8 cellular contexts compared by ENCODE assay signal in the genomic region with DNA sequence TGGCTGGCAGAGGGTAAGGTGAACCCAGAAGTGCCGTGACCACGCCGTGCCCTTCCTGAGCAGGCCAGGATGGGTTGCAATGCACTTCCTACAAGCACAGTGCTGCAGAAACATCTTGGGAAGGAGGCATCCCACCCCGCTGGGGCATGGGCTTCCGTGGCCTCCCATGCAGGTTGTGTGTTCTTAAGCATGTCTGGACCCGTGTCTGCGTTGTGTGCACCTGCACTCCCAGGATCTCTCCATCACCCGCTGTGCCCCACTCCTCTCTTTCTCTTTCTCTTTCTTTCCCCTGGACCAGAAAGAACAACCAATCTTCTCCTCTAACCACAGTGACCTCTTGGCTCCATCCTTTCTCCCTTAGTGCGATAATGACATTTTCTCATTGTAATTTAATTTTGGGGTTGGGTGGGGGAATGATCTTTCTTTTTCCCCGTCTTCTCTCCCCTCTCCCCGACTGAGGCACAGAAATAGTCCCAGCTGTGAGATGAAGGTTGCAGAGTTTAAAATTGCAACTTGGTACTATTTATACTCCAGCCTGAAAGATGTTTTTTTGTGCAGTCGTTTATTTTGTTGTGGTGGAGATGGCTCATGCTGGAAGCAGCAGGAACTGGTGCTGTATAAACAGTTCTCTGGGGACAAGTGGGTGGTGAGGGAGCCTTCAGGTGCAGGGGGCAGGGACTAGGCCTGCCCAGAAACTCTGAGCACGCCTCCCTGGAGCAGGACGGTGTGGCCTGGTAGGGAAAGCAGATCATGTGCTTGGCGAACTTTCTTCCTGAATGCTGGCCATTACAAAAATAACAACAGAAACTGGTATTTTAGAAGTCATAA.
DNase-seq lines count a peak whose midpoint lies in the region; ATAC-seq, FAIRE-seq and TF ChIP-seq lines count a peak whose summit lies in the region.

No MANE protein-coding gene starts in this region.

- ATAC-seq in GM18873 (IDR thresholded peaks at IDR 0.05; ENCODE audit: low FRiP score, unreplicated experiment) = peak; percentile 38
- ATAC-seq in stimulated activated naive CD8-positive, alpha-beta T cell treated with anti-CD3 and anti-CD28 coated beads, Interleukin-15, Interleukin-2, amounts not matched to agents 100 U/mL and 50 U/mL, for 24 hours = peak; percentile 37

- no peak overlapping the region for H3K4me3 ChIP-seq in AG04449 (ENCODE audit: low read depth, low read length)

- peak; percentile 93 for FAIRE-seq in HTR-8/SVneo (lab: Jason Lieb, UNC)

- no peak for TF ChIP-seq CTCF in AG04449 (IDR thresholded peaks at IDR 0.05; ENCODE audit: insufficient read depth, low read length, missing control alignments)

- POLR2A ChIA-PET in AG04449 (lab: Yijun Ruan, JAX) = no interaction called here

- DNase-seq in AG04449 (ENCODE audit: low read depth, low spot score) = peak; percentile 38
- no peak for DNase-seq in HTR-8/SVneo (ENCODE audit: insufficient read length, low spot score)
- DNase-seq in astrocyte of the hippocampus (ENCODE audit: low read depth, low spot score) = peak; percentile 74
- peak; percentile 41 for DNase-seq in stimulated activated naive CD8-positive, alpha-beta T cell treated with anti-CD3 and anti-CD28 coated beads, Interleukin-15, Interleukin-2, amounts not matched to agents 100 U/mL and 50 U/mL, for 24 hours
- DNase-seq in DMS114 treated with DMSO at 0.1 percent for 48 hours (lab: John Stamatoyannopoulos, UW; ENCODE audit: unreplicated experiment) = no peak
- no peak for DNase-seq in NCI-H446 (lab: John Stamatoyannopoulos, UW)
- no peak for DNase-seq in GF-D8 (lab: John Stamatoyannopoulos, UW)

- CTCF ChIA-PET in AG04449 (lab: Yijun Ruan, JAX) = interaction anchor here (1.4 to 6.3 kb wide), 3 partner anchors 21 to 114 kb away, joined by 3 to 42 read pairs (median 4); partner anchors contain the start of gene BCAS4

Comparison
In these comparisons a context has a peak if more than half of its experiments do, and no peak if none do; other contexts are left out.
1. DNase-seq: peak in AG04449 (single experiment), astrocyte of the hippocampus (single experiment) and stimulated activated naive CD8-positive, alpha-beta T cell treated with anti-CD3 and anti-CD28 coated beads, Interleukin-15, Interleukin-2, amounts not matched to agents 100 U/mL and 50 U/mL, for 24 hours (single experiment); none in HTR-8/SVneo (single experiment), DMS114 treated with DMSO at 0.1 percent for 48 hours (single experiment), NCI-H446 (0 of 2) and GF-D8 (single experiment).